25 cellular contexts compared by ENCODE assay signal in the genomic region with DNA sequence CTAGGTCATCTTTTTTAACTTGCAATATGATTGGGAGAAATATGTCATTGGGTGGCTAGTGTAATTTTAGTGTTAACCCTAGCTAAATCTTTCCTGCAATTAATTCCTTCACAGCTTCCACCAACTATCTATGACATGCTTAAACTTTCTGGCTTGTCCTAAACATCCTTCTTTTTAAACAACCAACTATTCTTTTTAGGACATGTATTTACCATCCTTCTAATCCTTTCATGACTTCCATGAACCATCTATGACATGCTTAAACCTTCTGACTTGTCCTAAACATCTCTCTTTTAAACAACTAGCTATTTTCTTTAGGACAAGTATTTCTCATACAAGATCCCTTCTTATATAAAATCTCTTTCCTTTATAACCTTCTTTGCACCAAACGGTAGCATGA.
"Had no signal": no experiment of that assay in that cellular context is flagged by ENCODE, and none has a peak within 500 bp of the region (broad histone marks: within the 10 kb centered on the region; RNA-seq: fewer than 3 reads in every experiment).

No MANE protein-coding gene starts in this region.

- H3K36me3 ChIP-seq: MG63 had no signal

- FAIRE-seq: astrocyte, RCC 7860 had no signal

- H3K27ac ChIP-seq: VCaP had no signal

- H3K4me3 Mint-ChIP-seq: activated CD4-positive, alpha-beta memory T cell treated with anti-CD3 and anti-CD28 coated beads for 36 hours; activated CD4-positive, alpha-beta T cell treated with anti-CD3 and anti-CD28 coated beads, Interleukin-2, amount 10 ng/mL, durations not matched to agents 7 days and 5 days; activated naive CD8-positive, alpha-beta T cell treated with anti-CD3 and anti-CD28 coated beads, Interleukin-2, amount 50 U/mL, for 24 hours; activated T-cell treated with anti-CD3 and anti-CD28 coated beads, Interleukin-2, amount 50 U/mL, for 4 hours; brain; central memory CD8-positive, alpha-beta T cell; T-helper 17 cell had no signal

- ATAC-seq: activated naive CD4-positive, alpha-beta T cell treated with anti-CD3 and anti-CD28 coated beads, Interleukin-2, amount 50 U/mL, for 72 hours; activated naive CD8-positive, alpha-beta T cell treated with anti-CD3 and anti-CD28 coated beads, Interleukin-2, amount 50 U/mL, for 24 hours; activated T-cell treated with anti-CD3 and anti-CD28 coated beads, Interleukin-2, amount 50 U/mL, for 4 hours; PC-3; T-helper 17 cell had no signal

- H3K27me3 Mint-ChIP-seq: activated CD4-positive, alpha-beta T cell treated with anti-CD3 and anti-CD28 coated beads, Interleukin-2, amount 10 ng/mL, durations not matched to agents 7 days and 5 days; activated naive CD8-positive, alpha-beta T cell treated with anti-CD3 and anti-CD28 coated beads, Interleukin-2, amount 50 U/mL, for 24 hours; central memory CD8-positive, alpha-beta T cell; T-helper 17 cell had no signal

- H3K27ac Mint-ChIP-seq: activated CD4-positive, alpha-beta memory T cell treated with anti-CD3 and anti-CD28 coated beads for 36 hours; activated CD4-positive, alpha-beta T cell treated with anti-CD3 and anti-CD28 coated beads, Interleukin-2, amount 10 ng/mL, durations not matched to agents 7 days and 5 days; activated naive CD4-positive, alpha-beta T cell treated with anti-CD3 and anti-CD28 coated beads, Interleukin-2, amount 50 U/mL, for 72 hours; activated naive CD8-positive, alpha-beta T cell treated with anti-CD3 and anti-CD28 coated beads, Interleukin-2, amount 50 U/mL, for 24 hours; brain; T-helper 17 cell had no signal

- H3K4me1 Mint-ChIP-seq: activated CD4-positive, alpha-beta T cell treated with anti-CD3 and anti-CD28 coated beads, Interleukin-2, amount 10 ng/mL, durations not matched to agents 7 days and 5 days; activated naive CD8-positive, alpha-beta T cell treated with anti-CD3 and anti-CD28 coated beads, Interleukin-2, amount 50 U/mL, for 24 hours; brain; central memory CD8-positive, alpha-beta T cell; T-helper 17 cell had no signal

- H3K4me3 ChIP-seq: MG63 had no signal

- DNase-seq: activated CD4-positive, alpha-beta memory T cell treated with anti-CD3 and anti-CD28 coated beads for 36 hours; activated CD4-positive, alpha-beta T cell treated with anti-CD3 and anti-CD28 coated beads, Interleukin-2, amount 10 ng/mL, durations not matched to agents 7 days and 5 days; activated CD4-positive, CD25-positive, alpha-beta regulatory T cell; activated CD8-positive, alpha-beta memory T cell treated with anti-CD3 and anti-CD28 coated beads for 24 hours; activated effector memory CD4-positive, alpha-beta T cell treated with anti-CD3 and anti-CD28 coated beads, Interleukin-2, amount 50 U/mL, for 16 hours; activated naive CD4-positive, alpha-beta T cell treated with Interleukin-2 at 50 U/mL for 16 hours; activated naive CD8-positive, alpha-beta T cell treated with anti-CD3 and anti-CD28 coated beads, Interleukin-2, amount 50 U/mL, for 24 hours; activated T-cell treated with anti-CD3 and anti-CD28 coated beads, Interleukin-2, amount 50 U/mL, for 4 hours; amygdala; MG63; NCI-H1105; NCI-H1436; NCI-H1694 treated with DMSO at 0.1 percent for 48 hours; NCI-H2029 treated with DMSO at 0.1 percent for 48 hours; NCI-H446; NCI-H524; PC-3; SHP77 treated with DMSO at 0.1 percent for 48 hours; T-helper 17 cell had no signal

- H3K36me3 Mint-ChIP-seq: activated CD4-positive, alpha-beta memory T cell treated with anti-CD3 and anti-CD28 coated beads for 36 hours had no signal

- H3K27me3 ChIP-seq: MG63 had no signal
